ENCODE assay signal across 10 cellular contexts in genomic region chr4:108109997-108110416, GRCh38. TPM values are rescaled to one million over a fixed set of nuclear protein-coding genes. Genes with fewer than 3 reads are reported as not detected.
DNase-seq lines count a peak whose midpoint lies in the region; ATAC-seq and TF ChIP-seq lines count a peak whose summit lies in the region.
"Had no signal": no experiment of that assay in that cellular context is flagged by ENCODE, and none has a peak within 500 bp of the region (broad histone marks: within the 10 kb centered on the region; RNA-seq: fewer than 3 reads in every experiment).

No MANE protein-coding gene starts in this region.

- DNase-seq in activated T-helper 2 cell treated with anti-CD3 and anti-CD28 coated beads, Interferon-gamma antibody, Interleukin-2, Interleukin-4, amounts not matched to agents 10 μg/mL and 5 μg/mL and 100 μg/mL, durations not matched to agents 14 hours and 24 hours and 36 hours (ENCODE audit: low spot score), result no peak
- no peak for DNase-seq in foreskin melanocyte
- DNase-seq in NAMALWA (ENCODE audit: low spot score), result no peak
- no peak for DNase-seq in SK-N-DZ (ENCODE audit: low spot score)
- DNase-seq in tibial artery, result no peak
- DNase-seq: activated CD4-positive, alpha-beta T cell treated with anti-CD3 and anti-CD28 coated beads, Interleukin-2, amount 50 U/mL, for 1 hour; NCI-H82 had no signal

- H3K27ac Mint-ChIP-seq in activated T-helper 2 cell treated with anti-CD3 and anti-CD28 coated beads, Interferon-gamma antibody, Interleukin-2, Interleukin-4, amounts not matched to agents 10 μg/mL and 5 μg/mL and 100 μg/mL, durations not matched to agents 14 hours and 24 hours and 36 hours, result peak overlapping the region; percentile 57

- no peak overlapping the region for H3K4me3 ChIP-seq in tibial artery

- H3K36me3 Mint-ChIP-seq in activated T-helper 2 cell treated with anti-CD3 and anti-CD28 coated beads, Interferon-gamma antibody, Interleukin-2, Interleukin-4, amounts not matched to agents 10 μg/mL and 5 μg/mL and 100 μg/mL, durations not matched to agents 14 hours and 24 hours and 36 hours (ENCODE audit: low read depth), result peaks cover 35% of the 10 kb centered on the region

- H3K4me3 Mint-ChIP-seq in activated T-helper 2 cell treated with anti-CD3 and anti-CD28 coated beads, Interferon-gamma antibody, Interleukin-2, Interleukin-4, amounts not matched to agents 10 μg/mL and 5 μg/mL and 100 μg/mL, durations not matched to agents 14 hours and 24 hours and 36 hours (ENCODE audit: low read depth), result peak overlapping the region; percentile 38

- H3K4me1 Mint-ChIP-seq in activated T-helper 2 cell treated with anti-CD3 and anti-CD28 coated beads, Interferon-gamma antibody, Interleukin-2, Interleukin-4, amounts not matched to agents 10 μg/mL and 5 μg/mL and 100 μg/mL, durations not matched to agents 14 hours and 24 hours and 36 hours (ENCODE audit: low read depth), result peaks cover 80% of the 10 kb centered on the region

- intact Hi-C loops in activated T-helper 2 cell treated with anti-CD3 and anti-CD28 coated beads, Interferon-gamma antibody, Interleukin-2, Interleukin-4, amounts not matched to agents 10 μg/mL and 5 μg/mL and 100 μg/mL, durations not matched to agents 14 hours and 24 hours and 36 hours (cut with micrococcal nuclease), result loop anchor here (2.0 to 5.0 kb wide), 4 partner anchors 38 to 372 kb away; no protein-coding TSS in a partner anchor
- intact Hi-C loops in tibial artery (cut with DNase I; ENCODE audit: low total_unique reads), result no loop called here

- ATAC-seq in GM18508 (IDR thresholded peaks at IDR 0.05; ENCODE audit: insufficient read depth, unreplicated experiment), result peak; percentile 87
- ATAC-seq in GM21360 (IDR thresholded peaks at IDR 0.05; ENCODE audit: unreplicated experiment), result peak; percentile 88
- ATAC-seq in HG03066 (IDR thresholded peaks at IDR 0.05; ENCODE audit: low read depth, unreplicated experiment), result peak; percentile 96

- peaks cover 0 to 5% of the 10 kb centered on the region in 2 donors for H3K27me3 ChIP-seq in tibial artery

- no peak overlapping the region for H3K27ac ChIP-seq in tibial artery

- no peaks in the 10 kb centered on the region for H3K9me3 ChIP-seq in tibial artery

- no peaks in the 10 kb centered on the region for H3K27me3 Mint-ChIP-seq in activated T-helper 2 cell treated with anti-CD3 and anti-CD28 coated beads, Interferon-gamma antibody, Interleukin-2, Interleukin-4, amounts not matched to agents 10 μg/mL and 5 μg/mL and 100 μg/mL, durations not matched to agents 14 hours and 24 hours and 36 hours (ENCODE audit: low read depth)

- H3K4me1 ChIP-seq in tibial artery, result no peaks in the 10 kb centered on the region

- no peaks in the 10 kb centered on the region for H3K36me3 ChIP-seq in tibial artery

- no peak for TF ChIP-seq CTCF in tibial artery (IDR thresholded peaks at IDR 0.05)

- H3K9me3 Mint-ChIP-seq in activated T-helper 2 cell treated with anti-CD3 and anti-CD28 coated beads, Interferon-gamma antibody, Interleukin-2, Interleukin-4, amounts not matched to agents 10 μg/mL and 5 μg/mL and 100 μg/mL, durations not matched to agents 14 hours and 24 hours and 36 hours, result no peaks in the 10 kb centered on the region

RNA-seq across cellular contexts. Expression of gene LEF1, which starts 58.7 kb away (rescaled TPM):
- 74.0 and 77.0 TPM in 2 replicates for total RNA-seq in activated T-helper 2 cell treated with anti-CD3 and anti-CD28 coated beads, Interferon-gamma antibody, Interleukin-2, Interleukin-4, amounts not matched to agents 10 μg/mL and 5 μg/mL and 100 μg/mL, durations not matched to agents 14 hours and 24 hours and 36 hours
- polyA plus RNA-seq in SK-N-DZ (2014; cell fraction: cytosol; rRNA removed), result 18.9 and 25.0 TPM in 2 replicates
- 15.0 and 20.2 TPM in 2 replicates for polyA plus RNA-seq in SK-N-DZ (2014; cell fraction: nucleus; rRNA removed)
